17 cellular contexts compared by ENCODE assay signal in the genomic region with DNA sequence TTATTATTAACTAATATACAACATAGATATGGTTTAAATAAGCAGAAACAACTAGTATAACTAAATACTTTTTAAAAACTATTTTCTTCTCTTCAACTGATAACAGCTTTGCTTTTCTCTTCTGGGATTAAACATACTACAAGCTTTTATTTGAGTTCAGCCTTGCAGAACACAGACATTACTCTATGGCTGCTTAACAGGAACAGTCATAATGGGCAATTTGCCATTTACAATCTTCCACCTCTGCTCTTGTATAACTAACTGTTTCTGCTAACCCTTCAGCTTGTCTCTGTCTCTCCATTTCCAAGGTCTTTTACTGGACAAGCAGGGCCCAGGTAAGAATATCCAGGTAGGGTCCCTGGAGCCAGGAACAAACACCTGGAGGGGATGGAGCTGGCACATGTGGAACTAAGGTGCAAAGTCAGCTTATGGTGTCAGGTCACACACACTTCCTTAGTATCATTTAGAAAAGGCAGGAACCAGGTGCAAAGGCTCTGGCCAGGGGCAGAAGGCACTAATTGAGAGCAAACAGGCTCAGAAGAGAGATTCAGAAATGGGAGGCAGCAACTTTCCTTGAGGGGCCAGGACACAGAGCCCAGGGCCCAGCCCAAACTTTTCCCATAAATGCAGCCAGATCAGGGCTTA.
DNase-seq lines count a peak whose midpoint lies in the region; FAIRE-seq and TF ChIP-seq lines count a peak whose summit lies in the region.
"Had no signal": no experiment of that assay in that cellular context is flagged by ENCODE, and none has a peak within 500 bp of the region (broad histone marks: within the 10 kb centered on the region; RNA-seq: fewer than 3 reads in every experiment).

No MANE protein-coding gene starts in this region.

- no peak overlapping the region for H3K27ac Mint-ChIP-seq in astrocyte (ENCODE audit: unreplicated experiment)
- H3K27ac Mint-ChIP-seq: activated naive CD8-positive, alpha-beta T cell treated with anti-CD3 and anti-CD28 coated beads, Interleukin-2, amount 50 U/mL, for 24 hours; activated T-cell treated with anti-CD3 and anti-CD28 coated beads, Interleukin-2, amount 50 U/mL, for 72 hours had no signal

- H3K9me3 ChIP-seq in astrocyte (ENCODE audit: insufficient read depth, low read depth, low read length), result no peaks in the 10 kb centered on the region
- no peaks in the 10 kb centered on the region for H3K9me3 ChIP-seq in MG63
- H3K9me3 ChIP-seq: BE2C, HAP-1, mucosa of descending colon had no signal

- DNase-seq in DMS53 (lab: John Stamatoyannopoulos, UW), result peak; percentile 75
- DNase-seq in NCI-H146 treated with DMSO at 0.1 percent for 48 hours (lab: John Stamatoyannopoulos, UW; ENCODE audit: unreplicated experiment), result peak; percentile 77
- DNase-seq in astrocyte (ENCODE audit: low read depth), result peak; percentile 40
- DNase-seq in activated naive CD4-positive, alpha-beta T cell treated with Interleukin-2 at 50 U/mL for 16 hours, result no peak
- DNase-seq in hepatic stellate cell (ENCODE audit: low spot score), result no peak
- DNase-seq in MG63, result no peak
- DNase-seq: activated CD4-positive, alpha-beta T cell treated with anti-CD3 and anti-CD28 coated beads, Interleukin-2, amount 50 U/mL, for 1 hour; activated naive CD8-positive, alpha-beta T cell treated with anti-CD3 and anti-CD28 coated beads, Interleukin-2, amount 50 U/mL, for 24 hours; activated T-cell treated with anti-CD3 and anti-CD28 coated beads, Interleukin-2, amount 50 U/mL, for 72 hours; BE2C; mucosa of descending colon; stimulated activated naive CD4-positive, alpha-beta T cell had no signal

- FAIRE-seq in astrocyte (lab: Jason Lieb, UNC), result no peak
- FAIRE-seq in islet of Langerhans (lab: Jason Lieb, UNC), result peak; percentile 90
- FAIRE-seq: colon, GM12891 had no signal

- no peak overlapping the region for H3K9ac ChIP-seq in astrocyte (ENCODE audit: low read length)

- TF ChIP-seq CTCF in astrocyte (IDR thresholded peaks at IDR 0.05; ENCODE audit: insufficient read depth, low read depth, low read length), result no peak

- H3K4me1 Mint-ChIP-seq in astrocyte (ENCODE audit: low read depth, unreplicated experiment), result no peaks in the 10 kb centered on the region
- H3K4me1 Mint-ChIP-seq: activated naive CD8-positive, alpha-beta T cell treated with anti-CD3 and anti-CD28 coated beads, Interleukin-2, amount 50 U/mL, for 24 hours had no signal

- H3K9me3 Mint-ChIP-seq in astrocyte (ENCODE audit: unreplicated experiment), result no peaks in the 10 kb centered on the region

- no peak overlapping the region for H3K27ac ChIP-seq in astrocyte (ENCODE audit: low read depth, low read length)
- H3K27ac ChIP-seq: skin epidermis had no signal

- H3K4me3 ChIP-seq in astrocyte (ENCODE audit: insufficient read depth, low read depth, low read length) (no peak overlapping the region), MG63 (no peak overlapping the region)
- H3K4me3 ChIP-seq: HAP-1, mucosa of descending colon, skin epidermis had no signal

- no peak overlapping the region for H2AFZ ChIP-seq in astrocyte (ENCODE audit: low read depth, low read length)

- no peaks in the 10 kb centered on the region for H3K36me3 Mint-ChIP-seq in astrocyte (ENCODE audit: low read depth, unreplicated experiment)

- peaks cover 1% of the 10 kb centered on the region for H3K4me1 ChIP-seq in astrocyte (ENCODE audit: insufficient read depth, low read length)
- H3K4me1 ChIP-seq: HAP-1 had no signal

- no peaks in the 10 kb centered on the region for H3K79me2 ChIP-seq in astrocyte (ENCODE audit: insufficient read depth, low read length)

- H4K20me1 ChIP-seq in astrocyte (ENCODE audit: insufficient read depth, low read length), result no peaks in the 10 kb centered on the region

- H3K4me2 ChIP-seq in astrocyte (ENCODE audit: low read length), result no peak overlapping the region

- H3K27me3 Mint-ChIP-seq in astrocyte (ENCODE audit: low read depth, unreplicated experiment), result peaks cover 23% of the 10 kb centered on the region
- H3K27me3 Mint-ChIP-seq: activated naive CD8-positive, alpha-beta T cell treated with anti-CD3 and anti-CD28 coated beads, Interleukin-2, amount 50 U/mL, for 24 hours had no signal

- H3K36me3 ChIP-seq in astrocyte (ENCODE audit: insufficient read depth, low read length), result no peaks in the 10 kb centered on the region
- H3K36me3 ChIP-seq in MG63, result no peaks in the 10 kb centered on the region
- H3K36me3 ChIP-seq: BE2C, HAP-1 had no signal

- H3K27me3 ChIP-seq in astrocyte (ENCODE audit: insufficient read depth, low read length) (no peaks in the 10 kb centered on the region), MG63 (no peaks in the 10 kb centered on the region)
- H3K27me3 ChIP-seq: BE2C had no signal

- H3K4me3 Mint-ChIP-seq in astrocyte (ENCODE audit: unreplicated experiment), result no peak overlapping the region
- H3K4me3 Mint-ChIP-seq: activated naive CD8-positive, alpha-beta T cell treated with anti-CD3 and anti-CD28 coated beads, Interleukin-2, amount 50 U/mL, for 24 hours; activated T-cell treated with anti-CD3 and anti-CD28 coated beads, Interleukin-2, amount 50 U/mL, for 72 hours had no signal

Comparison
In these comparisons a context has a peak if more than half of its experiments do, and no peak if none do; other contexts are left out.
1. DNase-seq: peak in DMS53 (single experiment), NCI-H146 treated with DMSO at 0.1 percent for 48 hours (single experiment) and astrocyte (single experiment); none in activated naive CD4-positive, alpha-beta T cell treated with Interleukin-2 at 50 U/mL for 16 hours (single experiment), hepatic stellate cell (single experiment) and MG63 (single experiment).